8 cellular contexts compared by ENCODE assay signal in genomic region chr3:150760431-150761200, GRCh38. TPM values are rescaled to one million over a fixed set of nuclear protein-coding genes. Genes with fewer than 3 reads are reported as not detected.
DNase-seq lines count a peak whose midpoint lies in the region; ATAC-seq and TF ChIP-seq lines count a peak whose summit lies in the region.

No MANE protein-coding gene starts in this region.

- H3K4me3 ChIP-seq in foreskin fibroblast (ENCODE audit: low read depth in 1 of 2, low read length in 2 of 2), result peak overlapping the region; percentile 75 to 91

- H3K27me3 Mint-ChIP-seq in activated CD4-positive, alpha-beta memory T cell treated with anti-CD3 and anti-CD28 coated beads, Interleukin-2, amount 10 ng/mL, durations not matched to agents 7 days and 5 days, result no peaks in the 10 kb centered on the region

- peaks cover 59% of the 10 kb centered on the region for H3K4me1 Mint-ChIP-seq in activated CD4-positive, alpha-beta memory T cell treated with anti-CD3 and anti-CD28 coated beads, Interleukin-2, amount 10 ng/mL, durations not matched to agents 7 days and 5 days

- H3K4me3 Mint-ChIP-seq in activated CD4-positive, alpha-beta memory T cell treated with anti-CD3 and anti-CD28 coated beads, Interleukin-2, amount 10 ng/mL, durations not matched to agents 7 days and 5 days, result peak overlapping the region; percentile 88

- peaks cover 56% of the 10 kb centered on the region for H3K36me3 Mint-ChIP-seq in activated CD4-positive, alpha-beta memory T cell treated with anti-CD3 and anti-CD28 coated beads, Interleukin-2, amount 10 ng/mL, durations not matched to agents 7 days and 5 days (ENCODE audit: low read depth)

- POLR2A ChIA-PET in activated CD4-positive, alpha-beta memory T cell treated with anti-CD3 and anti-CD28 coated beads, Interleukin-2, amount 10 ng/mL, durations not matched to agents 7 days and 5 days (lab: Charles Lee), result interaction anchor here (0.9 to 8.3 kb wide), 15 partner anchors 8 to 441 kb away, joined by 4 to 156 read pairs (median 39); partner anchors contain the start of genes EIF2A, ERICH6, GPR171 and SELENOT

- DNase-seq in activated T-cell treated with anti-CD3 and anti-CD28 coated beads for 24 hours (ENCODE audit: low read depth) (peak; percentile 61), foreskin fibroblast (no peak), G401 (ENCODE audit: low spot score) (no peak)
- no peak for DNase-seq in activated T-cell treated with anti-CD3 and anti-CD28 coated beads, Interleukin-2, amount 50 U/mL, for 1 hour
- no peak for DNase-seq in activated CD4-positive, alpha-beta memory T cell treated with anti-CD3 and anti-CD28 coated beads, Interleukin-2, amount 10 ng/mL, durations not matched to agents 7 days and 5 days
- peak in 2 of 3 experiments; percentile 54 to 56 for DNase-seq in stimulated activated CD4-positive, alpha-beta T cell treated with anti-CD3 and anti-CD28 coated beads, TNF-alpha, amount 100 ng/mL, for 24 hours (ENCODE audit: low read depth in 3 of 3)

- ATAC-seq in HG03159 (IDR thresholded peaks at IDR 0.05; ENCODE audit: unreplicated experiment) (peak; percentile 28), GM19455 (IDR thresholded peaks at IDR 0.05; ENCODE audit: unreplicated experiment) (no peak)

- no peaks in the 10 kb centered on the region for H3K9me3 Mint-ChIP-seq in activated CD4-positive, alpha-beta memory T cell treated with anti-CD3 and anti-CD28 coated beads, Interleukin-2, amount 10 ng/mL, durations not matched to agents 7 days and 5 days

- in situ Hi-C loops in G401 (cut with HindIII; ENCODE audit: low sequenced_read_pairs), result no loop called here

- CTCF ChIA-PET in activated CD4-positive, alpha-beta memory T cell treated with anti-CD3 and anti-CD28 coated beads, Interleukin-2, amount 10 ng/mL, durations not matched to agents 7 days and 5 days (lab: Charles Lee), result interaction anchor here (1.0 to 2.4 kb wide), 5 partner anchors 13 to 80 kb away, joined by 3 to 12 read pairs (median 4); no protein-coding TSS in a partner anchor

- no peak for TF ChIP-seq CTCF in foreskin fibroblast (IDR thresholded peaks at IDR 0.05; ENCODE audit: low read depth, low read length)

- peak overlapping the region; percentile 99 for H3K27ac Mint-ChIP-seq in activated CD4-positive, alpha-beta memory T cell treated with anti-CD3 and anti-CD28 coated beads, Interleukin-2, amount 10 ng/mL, durations not matched to agents 7 days and 5 days

RNA-seq across cellular contexts. Expression of gene SIAH2, which starts 2.4 kb away (rescaled TPM):
- total RNA-seq in activated CD4-positive, alpha-beta memory T cell treated with anti-CD3 and anti-CD28 coated beads, Interleukin-2, amount 10 ng/mL, durations not matched to agents 7 days and 5 days, result 10 to 100 TPM; 42.5 to 44.9 TPM
- total RNA-seq in G401 (2014; rRNA removed; shearing (Covaris generic)), result 20.7 and 36.6 TPM in 2 replicates

RNA-seq across cellular contexts. Expression of gene ERICH6, which starts 56.9 kb away (rescaled TPM):
- total RNA-seq in activated CD4-positive, alpha-beta memory T cell treated with anti-CD3 and anti-CD28 coated beads, Interleukin-2, amount 10 ng/mL, durations not matched to agents 7 days and 5 days, result under 1 TPM; 0.38 to 0.81 TPM
- not detected in 2 replicates for total RNA-seq in G401 (2014; rRNA removed; shearing (Covaris generic))

Comparison
In these comparisons a context has a peak if more than half of its experiments do, and no peak if none do; other contexts are left out.
1. DNase-seq: peak in activated T-cell treated with anti-CD3 and anti-CD28 coated beads for 24 hours (single experiment) and stimulated activated CD4-positive, alpha-beta T cell treated with anti-CD3 and anti-CD28 coated beads, TNF-alpha, amount 100 ng/mL, for 24 hours (2 of 3); none in activated T-cell treated with anti-CD3 and anti-CD28 coated beads, Interleukin-2, amount 50 U/mL, for 1 hour (single experiment), activated CD4-positive, alpha-beta memory T cell treated with anti-CD3 and anti-CD28 coated beads, Interleukin-2, amount 10 ng/mL, durations not matched to agents 7 days and 5 days (single experiment), foreskin fibroblast (0 of 2) and G401 (single experiment).